Comparison of ENCODE assay signal across 10 cellular contexts in the genomic region with DNA sequence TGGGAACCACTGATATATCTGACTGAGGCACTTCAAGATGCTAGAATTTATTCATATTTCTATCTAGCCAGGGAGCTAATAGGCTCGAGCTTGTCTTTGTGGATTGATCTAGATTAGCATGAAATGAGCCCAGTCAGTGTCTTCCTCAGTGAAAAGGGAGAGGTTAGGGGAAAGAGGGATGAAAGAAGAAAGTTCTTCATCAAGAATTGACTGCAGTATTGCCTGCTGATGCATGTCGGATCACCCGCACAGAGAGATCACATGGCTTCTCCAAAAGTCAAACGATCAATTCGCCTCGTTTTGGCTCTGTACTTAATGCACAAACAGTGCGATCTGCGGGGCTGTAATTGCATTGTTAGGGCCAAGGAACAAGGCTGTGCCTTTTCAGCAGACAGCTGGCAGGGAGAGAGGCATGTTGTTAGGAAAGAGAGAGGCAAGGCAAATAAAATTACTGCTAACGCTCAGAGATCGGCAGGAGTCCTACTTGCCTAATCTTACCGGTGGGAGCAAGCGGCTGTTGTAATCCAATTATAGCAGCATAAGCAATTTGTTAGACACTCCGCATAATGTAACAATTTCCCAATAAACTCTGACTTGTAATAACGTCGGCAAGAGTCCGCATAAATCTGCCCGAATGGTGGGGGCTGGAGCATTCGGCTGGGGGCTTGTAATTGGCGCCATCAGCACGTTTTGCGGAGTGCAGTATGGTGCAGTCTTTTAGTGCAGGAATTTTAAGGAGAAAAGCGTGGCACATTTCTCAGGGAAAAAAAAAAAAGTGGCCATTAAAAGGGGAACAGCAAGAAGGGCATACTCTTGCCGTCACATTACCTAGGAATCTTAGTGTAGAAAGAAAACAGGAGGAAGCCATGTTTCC.
A peak's percentile ranks its signal among the peaks of the same experiment; 100 is the strongest.
DNase-seq lines count a peak whose midpoint lies in the region; ATAC-seq and TF ChIP-seq lines count a peak whose summit lies in the region.
"Had no signal": no experiment of that assay in that cellular context is flagged by ENCODE, and none has a peak within 500 bp of the region (broad histone marks: within the 10 kb centered on the region; RNA-seq: fewer than 3 reads in every experiment).

No MANE protein-coding gene starts in this region.

- H3K9me3 Mint-ChIP-seq in progenitor cell of endocrine pancreas (ENCODE audit: low read depth) (no peaks in the 10 kb centered on the region), chondrocyte (ENCODE audit: low read depth) (no peaks in the 10 kb centered on the region)

- TF ChIP-seq CTCF in progenitor cell of endocrine pancreas (IDR thresholded peaks at IDR 0.05; ENCODE audit: unreplicated experiment) (no peak), chondrocyte (IDR thresholded peaks at IDR 0.05) (no peak)

- peaks cover 11% of the 10 kb centered on the region for H3K27me3 Mint-ChIP-seq in progenitor cell of endocrine pancreas
- H3K27me3 Mint-ChIP-seq in chondrocyte (ENCODE audit: low read depth), result no peaks in the 10 kb centered on the region

- DNase-seq in HuH-7 (ENCODE audit: low spot score) (peak; percentile 18), NCI-H524 treated with DMSO at 0.1 percent for 48 hours (lab: John Stamatoyannopoulos, UW) (peak; percentile 54), fibroblast of peridontal ligament (ENCODE audit: extremely low read depth) (peak; percentile 16), progenitor cell of endocrine pancreas (ENCODE audit: low spot score, unreplicated experiment) (no peak), chondrocyte (ENCODE audit: low spot score) (no peak), A172 (ENCODE audit: low spot score) (no peak)
- DNase-seq: T-helper 2 cell had no signal

- H3K36me3 Mint-ChIP-seq in progenitor cell of endocrine pancreas (ENCODE audit: insufficient read depth) (peaks cover 5% of the 10 kb centered on the region), chondrocyte (ENCODE audit: low read depth) (peaks cover 5% of the 10 kb centered on the region)

- peaks cover 11% of the 10 kb centered on the region for H3K4me1 Mint-ChIP-seq in progenitor cell of endocrine pancreas (ENCODE audit: low read depth)
- no peaks in the 10 kb centered on the region for H3K4me1 Mint-ChIP-seq in chondrocyte (ENCODE audit: low read depth)

- peak overlapping the region; percentile 60 for H3K4me3 Mint-ChIP-seq in progenitor cell of endocrine pancreas (ENCODE audit: low read depth)
- H3K4me3 Mint-ChIP-seq in chondrocyte (ENCODE audit: unreplicated experiment), result no peak overlapping the region

- ATAC-seq in HG02938 (IDR thresholded peaks at IDR 0.05; ENCODE audit: unreplicated experiment) (no peak), HG03378 (IDR thresholded peaks at IDR 0.05; ENCODE audit: unreplicated experiment) (no peak)
- ATAC-seq: K562 had no signal

- H3K27ac Mint-ChIP-seq in progenitor cell of endocrine pancreas, result peak overlapping the region; percentile 20
- no peak overlapping the region for H3K27ac Mint-ChIP-seq in chondrocyte (ENCODE audit: unreplicated experiment)

Comparison
In these comparisons a context has a peak if more than half of its experiments do, and no peak if none do; other contexts are left out.
1. DNase-seq: peak in HuH-7 (single experiment), NCI-H524 treated with DMSO at 0.1 percent for 48 hours (single experiment) and fibroblast of peridontal ligament (single experiment); none in progenitor cell of endocrine pancreas (single experiment), chondrocyte (single experiment) and A172 (single experiment).